In genomic region chr3:43317461-43318316, GRCh38 we compare ENCODE assay signal across 8 cellular contexts. TPM values are rescaled to one million over a fixed set of nuclear protein-coding genes. Genes with fewer than 3 reads are reported as not detected.
DNase-seq lines count a peak whose midpoint lies in the region; ATAC-seq and TF ChIP-seq lines count a peak whose summit lies in the region.

No MANE protein-coding gene starts in this region.

- ATAC-seq in activated T-helper 17 cell treated with anti-CD3 and anti-CD28 coated beads, Interleukin-2, amount 50 U/mL, for 72 hours (replicated peaks) = no peak

- TF ChIP-seq CTCF in AG10803 (conservative IDR thresholded peaks at IDR 0.05; ENCODE audit: low read length) (no peak), fibroblast of villous mesenchyme (IDR thresholded peaks at IDR 0.05; ENCODE audit: insufficient read depth, low read depth, low read length) (no peak), osteocyte (IDR thresholded peaks at IDR 0.05) (no peak)

- DNase-seq in AG10803 (ENCODE audit: low read depth) (peak; percentile 50), fibroblast of villous mesenchyme (ENCODE audit: low read depth) (peak; percentile 81), osteocyte (ENCODE audit: extremely low spot score, unreplicated experiment) (no peak), NCI-H774 (lab: John Stamatoyannopoulos, UW) (no peak), cortex of kidney (lab: John Stamatoyannopoulos, UW) (no peak), HK-2 (ENCODE audit: unreplicated experiment) (no peak)
- no peak for DNase-seq in central memory CD4-positive, alpha-beta T cell

- peaks cover 57% of the 10 kb centered on the region for H3K36me3 Mint-ChIP-seq in activated T-helper 17 cell treated with anti-CD3 and anti-CD28 coated beads, Interleukin-2, amount 50 U/mL, for 72 hours (ENCODE audit: low read depth)
- H3K36me3 Mint-ChIP-seq in osteocyte (ENCODE audit: unreplicated experiment) = peaks cover 19% of the 10 kb centered on the region

- H3K4me3 Mint-ChIP-seq in activated T-helper 17 cell treated with anti-CD3 and anti-CD28 coated beads, Interleukin-2, amount 50 U/mL, for 72 hours = peak overlapping the region; percentile 11
- no peak overlapping the region for H3K4me3 Mint-ChIP-seq in osteocyte (ENCODE audit: unreplicated experiment)

- H3K27ac Mint-ChIP-seq in activated T-helper 17 cell treated with anti-CD3 and anti-CD28 coated beads, Interleukin-2, amount 50 U/mL, for 72 hours = peak overlapping the region; percentile 65
- peak overlapping the region; percentile 87 for H3K27ac Mint-ChIP-seq in osteocyte (ENCODE audit: unreplicated experiment)

- H3K4me1 Mint-ChIP-seq in activated T-helper 17 cell treated with anti-CD3 and anti-CD28 coated beads, Interleukin-2, amount 50 U/mL, for 72 hours = peaks cover 40% of the 10 kb centered on the region
- peaks cover 34% of the 10 kb centered on the region for H3K4me1 Mint-ChIP-seq in osteocyte (ENCODE audit: unreplicated experiment)

- H3K9me3 Mint-ChIP-seq in activated T-helper 17 cell treated with anti-CD3 and anti-CD28 coated beads, Interleukin-2, amount 50 U/mL, for 72 hours = no peaks in the 10 kb centered on the region
- H3K9me3 Mint-ChIP-seq in osteocyte (ENCODE audit: unreplicated experiment) = peaks cover 2% of the 10 kb centered on the region

- no peaks in the 10 kb centered on the region for H3K27me3 Mint-ChIP-seq in activated T-helper 17 cell treated with anti-CD3 and anti-CD28 coated beads, Interleukin-2, amount 50 U/mL, for 72 hours
- no peaks in the 10 kb centered on the region for H3K27me3 Mint-ChIP-seq in osteocyte (ENCODE audit: unreplicated experiment)

- H3K4me3 ChIP-seq in AG10803 (ENCODE audit: low read length) (no peak overlapping the region), fibroblast of villous mesenchyme (ENCODE audit: low read depth, low read length) (no peak overlapping the region)

RNA-seq across cellular contexts. Expression of gene SNRK, which starts 31.3 kb away (rescaled TPM):
- total RNA-seq in activated T-helper 17 cell treated with anti-CD3 and anti-CD28 coated beads, Interleukin-2, amount 50 U/mL, for 72 hours = 10 to 100 TPM; 25.7 to 25.8 TPM
- total RNA-seq in fibroblast of villous mesenchyme (20.3 and 21.2 TPM in 2 replicates), osteocyte (25.9 and 29.2 TPM in 2 replicates)

Comparison
In these comparisons a context has a peak if more than half of its experiments do, and no peak if none do; other contexts are left out.
1. DNase-seq: peak in AG10803 (single experiment) and fibroblast of villous mesenchyme (single experiment); none in osteocyte (single experiment), central memory CD4-positive, alpha-beta T cell (single experiment), NCI-H774 (single experiment), cortex of kidney (single experiment) and HK-2 (single experiment).